ENCODE assay signal across 9 cellular contexts in genomic region chr5:159581502-159582249, GRCh38.
A peak's percentile ranks its signal among the peaks of the same experiment; 100 is the strongest.
DNase-seq lines count a peak whose midpoint lies in the region; ATAC-seq and TF ChIP-seq lines count a peak whose summit lies in the region.
"Had no signal": no experiment of that assay in that cellular context is flagged by ENCODE, and none has a peak within 500 bp of the region (broad histone marks: within the 10 kb centered on the region; RNA-seq: fewer than 3 reads in every experiment).

No MANE protein-coding gene starts in this region.

- no peaks in the 10 kb centered on the region for H3K27me3 ChIP-seq in CD8-positive, alpha-beta T cell (ENCODE audit: insufficient read depth, low read length)

- peaks cover 4% of the 10 kb centered on the region for H3K9me3 Mint-ChIP-seq in CD8-positive, alpha-beta T cell
- H3K9me3 Mint-ChIP-seq: activated naive CD4-positive, alpha-beta T cell treated with anti-CD3 and anti-CD28 coated beads, Interleukin-2, amount 50 U/mL, for 24 hours had no signal

- H3K4me3 ChIP-seq in AG10803 (ENCODE audit: low read length) (no peak overlapping the region), HEK293 (ENCODE audit: low read depth, low read length) (no peak overlapping the region)
- no peak overlapping the region for H3K4me3 ChIP-seq in CD8-positive, alpha-beta T cell (ENCODE audit: low read depth, low read length)

- H3K4me3 Mint-ChIP-seq in CD8-positive, alpha-beta T cell = no peak overlapping the region
- H3K4me3 Mint-ChIP-seq: activated naive CD4-positive, alpha-beta T cell treated with anti-CD3 and anti-CD28 coated beads, Interleukin-2, amount 50 U/mL, for 24 hours had no signal

- no peak for ATAC-seq in GM18867 (IDR thresholded peaks at IDR 0.05; ENCODE audit: unreplicated experiment)
- ATAC-seq in HG03045 (IDR thresholded peaks at IDR 0.05; ENCODE audit: unreplicated experiment) = no peak
- no peak for ATAC-seq in CD8-positive, alpha-beta T cell

- POLR2A ChIA-PET in HEK293 (lab: Yijun Ruan, JAX) = no interaction called here
- POLR2A ChIA-PET in CD8-positive, alpha-beta T cell (lab: Charles Lee) = no interaction called here

- no peak overlapping the region for H3K27ac ChIP-seq in HEK293 (ENCODE audit: extremely low read depth, low read depth, low read length)
- H3K27ac ChIP-seq in CD8-positive, alpha-beta T cell (ENCODE audit: low read depth, low read length) = no peak overlapping the region

- H3K27me3 Mint-ChIP-seq in CD8-positive, alpha-beta T cell (ENCODE audit: low read depth) = peaks cover 11% of the 10 kb centered on the region

- CTCF ChIA-PET in HEK293 (lab: Yijun Ruan, JAX) = interaction anchor here (0.6 to 0.7 kb wide), 7 partner anchors 65 to 333 kb away, joined by 3 to 4 read pairs (median 3); no protein-coding TSS in a partner anchor
- CTCF ChIA-PET in CD8-positive, alpha-beta T cell (lab: Charles Lee) = interaction anchor here (1.1 to 1.5 kb wide), 2 partner anchors 11 to 14 kb away, joined by 3 read pairs; no protein-coding TSS in a partner anchor

- no peak overlapping the region for H3K27ac Mint-ChIP-seq in CD8-positive, alpha-beta T cell
- H3K27ac Mint-ChIP-seq: activated naive CD4-positive, alpha-beta T cell treated with anti-CD3 and anti-CD28 coated beads, Interleukin-2, amount 50 U/mL, for 24 hours had no signal

- H3K9me3 ChIP-seq in HEK293 (ENCODE audit: control insufficient read depth, insufficient read depth, low read depth, low read length) = no peaks in the 10 kb centered on the region
- no peaks in the 10 kb centered on the region for H3K9me3 ChIP-seq in CD8-positive, alpha-beta T cell (ENCODE audit: low read length)

- H3K4me1 Mint-ChIP-seq in CD8-positive, alpha-beta T cell (ENCODE audit: low read depth) = no peaks in the 10 kb centered on the region
- H3K4me1 Mint-ChIP-seq: activated naive CD4-positive, alpha-beta T cell treated with anti-CD3 and anti-CD28 coated beads, Interleukin-2, amount 50 U/mL, for 24 hours had no signal

- no peaks in the 10 kb centered on the region for H3K4me1 ChIP-seq in HEK293 (ENCODE audit: control insufficient read depth, insufficient read depth, low read length)
- H3K4me1 ChIP-seq in CD8-positive, alpha-beta T cell (ENCODE audit: insufficient read depth, low read length) = no peaks in the 10 kb centered on the region

- DNase-seq in AG10803 (ENCODE audit: low read depth) (peak; percentile 95), SHP77 treated with DMSO at 0.1 percent for 48 hours (lab: John Stamatoyannopoulos, UW) (peak; percentile 24), iPS-NIHi11 (ENCODE audit: low spot score) (peak; percentile 23), GM19238 (ENCODE audit: insufficient read length, low spot score) (no peak)
- no peak for DNase-seq in CD8-positive, alpha-beta T cell

- H3K36me3 Mint-ChIP-seq in CD8-positive, alpha-beta T cell = no peaks in the 10 kb centered on the region
- H3K36me3 Mint-ChIP-seq: activated naive CD4-positive, alpha-beta T cell treated with anti-CD3 and anti-CD28 coated beads, Interleukin-2, amount 50 U/mL, for 24 hours had no signal

- H3K36me3 ChIP-seq in HEK293 (ENCODE audit: control insufficient read depth in 2 of 2, insufficient read depth in 1 of 2, low read length in 2 of 2) = no peaks in the 10 kb centered on the region
- H3K36me3 ChIP-seq in CD8-positive, alpha-beta T cell (ENCODE audit: insufficient read depth, low read length) = no peaks in the 10 kb centered on the region

- intact Hi-C loops in CD8-positive, alpha-beta T cell (cut with DNase I, micrococcal nuclease) = no loop called here

- peak; percentile 45 for TF ChIP-seq CTCF in AG10803 (conservative IDR thresholded peaks at IDR 0.05; ENCODE audit: low read length)
- TF ChIP-seq CTCF in HEK293 (tag by site-specific recombination; IDR thresholded peaks at IDR 0.05) = no peak
- TF ChIP-seq CTCF in CD8-positive, alpha-beta T cell (IDR thresholded peaks at IDR 0.05) = no peak

TF ChIP-seq in HEK293, 187 proteins besides CTCF, POLR2A, EP300 and RAD21:
- TF ChIP-seq REST (tag by site-specific recombination; IDR thresholded peaks at IDR 0.05) = peak; percentile 70
- TF ChIP-seq ZNF2 (tag by site-specific recombination; IDR thresholded peaks at IDR 0.05) = no peak
TF ChIP-seq in HEK293: peak in this region for 1.

Comparison
In these comparisons a context has a peak if more than half of its experiments do, and no peak if none do; other contexts are left out.
1. DNase-seq: peak in AG10803 (single experiment), SHP77 treated with DMSO at 0.1 percent for 48 hours (single experiment) and iPS-NIHi11 (single experiment); none in GM19238 (single experiment) and CD8-positive, alpha-beta T cell (0 of 7).